Comparison of ENCODE assay signal across 24 cellular contexts in the genomic region with DNA sequence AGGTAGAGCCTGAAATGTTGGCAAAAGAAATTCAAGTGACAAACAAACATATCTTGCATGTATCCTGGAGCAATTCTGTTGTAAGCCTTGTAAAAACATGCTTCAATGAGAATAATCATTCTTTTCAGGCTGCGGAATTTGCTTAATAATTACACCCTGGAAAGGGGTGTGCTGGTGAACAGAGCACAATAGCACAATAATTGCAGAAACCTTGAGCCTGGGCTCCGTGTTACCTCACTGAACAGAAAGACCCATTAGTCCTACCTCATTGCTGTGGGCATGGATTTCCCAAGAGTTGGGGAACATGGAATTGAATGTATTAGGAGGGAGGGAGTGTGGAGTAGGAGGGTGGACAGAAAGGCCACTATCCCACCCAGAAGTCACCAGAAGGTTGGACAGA.
DNase-seq lines count a peak whose midpoint lies in the region; ATAC-seq and TF ChIP-seq lines count a peak whose summit lies in the region.
"Had no signal": no experiment of that assay in that cellular context is flagged by ENCODE, and none has a peak within 500 bp of the region (broad histone marks: within the 10 kb centered on the region; RNA-seq: fewer than 3 reads in every experiment).

No MANE protein-coding gene starts in this region.

- peaks cover 3% of the 10 kb centered on the region; the same call in 1 of the 3 replicates for H3K9me3 Mint-ChIP-seq in GM23338
- H3K9me3 Mint-ChIP-seq in activated CD4-positive, alpha-beta T cell treated with anti-CD3 and anti-CD28 coated beads for 36 hours (ENCODE audit: low read depth): no peaks in the 10 kb centered on the region
- H3K9me3 Mint-ChIP-seq: CD8-positive, alpha-beta T cell had no signal

- H3K4me2 ChIP-seq in GM23338 (no peak overlapping the region), OCI-LY1 (ENCODE audit: low read length) (no peak overlapping the region)
- H3K4me2 ChIP-seq: A549 had no signal

- no peaks in the 10 kb centered on the region for H3K79me2 ChIP-seq in GM23338 (replicated peaks; ENCODE audit: insufficient read depth)
- H3K79me2 ChIP-seq in OCI-LY1 (ENCODE audit: insufficient read depth, low read length): no peaks in the 10 kb centered on the region

- no peak for ATAC-seq in GM23338
- ATAC-seq in activated CD4-positive, alpha-beta T cell treated with anti-CD3 and anti-CD28 coated beads for 36 hours: no peak
- ATAC-seq: A549, GM12878, K562 had no signal

- intact Hi-C loops in esophagus muscularis mucosa (cut with DNase I): no loop called here
- intact Hi-C loops in activated CD4-positive, alpha-beta T cell treated with anti-CD3 and anti-CD28 coated beads for 36 hours (cut with DNase I, micrococcal nuclease): loop anchor here in 1 of 2 experiments (5.0 kb wide), 1 partner anchor 139 kb away; no protein-coding TSS in a partner anchor

- TF ChIP-seq EP300 in esophagus muscularis mucosa (IDR thresholded peaks at IDR 0.05): no peak

- H3K36me3 ChIP-seq in GM23338 (ENCODE audit: insufficient read depth): no peaks in the 10 kb centered on the region
- no peaks in the 10 kb centered on the region for H3K36me3 ChIP-seq in OCI-LY1 (ENCODE audit: insufficient read depth, low read length)
- H3K36me3 ChIP-seq in esophagus muscularis mucosa: no peaks in the 10 kb centered on the region

- H3K27me3 ChIP-seq in GM23338 (ENCODE audit: insufficient read depth) (no peaks in the 10 kb centered on the region), OCI-LY1 (ENCODE audit: insufficient read depth, low read length) (no peaks in the 10 kb centered on the region), esophagus muscularis mucosa (peaks cover 0 to 62% (median 0%) of the 10 kb centered on the region in 4 donors)

- POLR2A ChIA-PET in activated CD4-positive, alpha-beta T cell treated with anti-CD3 and anti-CD28 coated beads for 36 hours (lab: Charles Lee): no interaction called here

- no peaks in the 10 kb centered on the region for H3K9me2 ChIP-seq in GM23338 (ENCODE audit: insufficient read depth)
- no peaks in the 10 kb centered on the region for H3K9me2 ChIP-seq in OCI-LY1 (ENCODE audit: low read depth, low read length)

- peaks cover 4% of the 10 kb centered on the region for H3K27me3 Mint-ChIP-seq in GM23338 (ENCODE audit: insufficient read depth, low read depth, poor library complexity)
- H3K27me3 Mint-ChIP-seq in activated CD4-positive, alpha-beta T cell treated with anti-CD3 and anti-CD28 coated beads for 36 hours: peaks cover 49% of the 10 kb centered on the region

- no peak for TF ChIP-seq POLR2A in esophagus muscularis mucosa (IDR thresholded peaks at IDR 0.05; ENCODE audit: low read depth)

- CTCF ChIA-PET in activated CD4-positive, alpha-beta T cell treated with anti-CD3 and anti-CD28 coated beads for 36 hours (lab: Charles Lee): no interaction called here

- TF ChIP-seq CTCF in GM23338 (conservative IDR thresholded peaks at IDR 0.05; ENCODE audit: low read depth in 2 of 2): no peak
- TF ChIP-seq CTCF in OCI-LY1 (IDR thresholded peaks at IDR 0.05; ENCODE audit: low read length): no peak
- no peak for TF ChIP-seq CTCF in esophagus muscularis mucosa (IDR thresholded peaks at IDR 0.05)

- no peaks in the 10 kb centered on the region for H3K36me3 Mint-ChIP-seq in GM23338 (ENCODE audit: low read depth)
- no peaks in the 10 kb centered on the region for H3K36me3 Mint-ChIP-seq in activated CD4-positive, alpha-beta T cell treated with anti-CD3 and anti-CD28 coated beads for 36 hours (ENCODE audit: low read depth)
- H3K36me3 Mint-ChIP-seq: CD8-positive, alpha-beta T cell had no signal

- no peak overlapping the region for H3K4me3 Mint-ChIP-seq in GM23338
- H3K4me3 Mint-ChIP-seq in activated CD4-positive, alpha-beta T cell treated with anti-CD3 and anti-CD28 coated beads for 36 hours: no peak overlapping the region

- no peak overlapping the region for H3K27ac Mint-ChIP-seq in GM23338
- H3K27ac Mint-ChIP-seq in activated CD4-positive, alpha-beta T cell treated with anti-CD3 and anti-CD28 coated beads for 36 hours: no peak overlapping the region
- H3K27ac Mint-ChIP-seq: CD8-positive, alpha-beta T cell had no signal

- H2AFZ ChIP-seq in GM23338 (0 out of 2 replicates have a peak overlapping the region, but pooled peaks have one; percentile 28), OCI-LY1 (ENCODE audit: low read length) (no peak overlapping the region)

- H4K20me1 ChIP-seq in GM23338 (replicated peaks; ENCODE audit: insufficient read depth): no peaks in the 10 kb centered on the region
- no peaks in the 10 kb centered on the region for H4K20me1 ChIP-seq in OCI-LY1 (ENCODE audit: insufficient read depth, low read length)

- H3K9me3 ChIP-seq in OCI-LY1 (ENCODE audit: low read length) (no peaks in the 10 kb centered on the region), esophagus muscularis mucosa (no peaks in the 10 kb centered on the region)
- H3K9me3 ChIP-seq: A549, Caco-2 had no signal

- DNase-seq in GM23338 (ENCODE audit: low spot score): no peak
- DNase-seq in esophagus muscularis mucosa (ENCODE audit: extremely low spot score): peak; percentile 29
- DNase-seq in renal cortical epithelial cell (ENCODE audit: low read depth): peak; percentile 79
- DNase-seq in activated CD4-positive, alpha-beta T cell treated with anti-CD3 and anti-CD28 coated beads for 36 hours: no peak
- DNase-seq in putamen (ENCODE audit: low spot score): no peak
- DNase-seq in GM19238 (ENCODE audit: insufficient read length, low spot score): no peak
- DNase-seq: AML-193; C1 segment of cervical spinal cord; Caco-2; CD8-positive, alpha-beta T cell; GDM1; Kasumi-1; NCI-H1105 treated with DMSO at 0.1 percent for 48 hours; NCI-H1694; NCI-H2029 treated with DMSO at 0.1 percent for 48 hours; NCI-H446 treated with DMSO at 0.1 percent for 48 hours; NCI-H526; NCI-H82; Right ventricle myocardium superior; RPMI8226 had no signal

- H3K4me1 ChIP-seq in GM23338 (ENCODE audit: insufficient read depth) (no peaks in the 10 kb centered on the region; the same call in 1 of the 2 replicates), OCI-LY1 (ENCODE audit: insufficient read depth, low read length, severe bottlenecking) (peaks cover 75% of the 10 kb centered on the region), esophagus muscularis mucosa (no peaks in the 10 kb centered on the region)
- H3K4me1 ChIP-seq: A549, Caco-2 had no signal

- H3K4me3 ChIP-seq in GM23338: no peak overlapping the region
- no peak overlapping the region for H3K4me3 ChIP-seq in OCI-LY1 (ENCODE audit: low read depth, low read length, poor library complexity, severe bottlenecking)
- no peak overlapping the region for H3K4me3 ChIP-seq in esophagus muscularis mucosa
- H3K4me3 ChIP-seq: A549, GM12878, K562 had no signal

- H3K27ac ChIP-seq in GM23338 (ENCODE audit: low read depth): no peak overlapping the region
- H3K27ac ChIP-seq in OCI-LY1 (ENCODE audit: low read depth, low read length, poor library complexity, severe bottlenecking): peak overlapping the region; percentile 50
- H3K27ac ChIP-seq in esophagus muscularis mucosa (replicated peaks in 1 of 4): no peak overlapping the region
- H3K27ac ChIP-seq: A549 had no signal

- H3K4me1 Mint-ChIP-seq in GM23338: peaks cover 18% of the 10 kb centered on the region
- peaks cover 39% of the 10 kb centered on the region for H3K4me1 Mint-ChIP-seq in activated CD4-positive, alpha-beta T cell treated with anti-CD3 and anti-CD28 coated beads for 36 hours

- WGBS in esophagus muscularis mucosa: 92% methylated on average over 2 of the region's 2 CpGs

- H3F3A ChIP-seq in GM23338 (replicated peaks; ENCODE audit: low read depth) (no peaks in the 10 kb centered on the region), OCI-LY1 (ENCODE audit: insufficient read depth, low read length) (no peaks in the 10 kb centered on the region)

- H3K9ac ChIP-seq in OCI-LY1 (ENCODE audit: low read length): no peak overlapping the region

TF ChIP-seq in GM23338, 12 proteins besides CTCF, POLR2A, EP300 and RAD21 (continues in another document):
- TF ChIP-seq CREB1 (CRISPR knock-in tag; IDR thresholded peaks at IDR 0.05; ENCODE audit: low read depth): no peak
- TF ChIP-seq EZH2phosphoT487 (IDR thresholded peaks at IDR 0.05; ENCODE audit: unreplicated experiment): no peak
- no peak for TF ChIP-seq STAT1 (IDR thresholded peaks at IDR 0.05; ENCODE audit: unreplicated experiment)
- TF ChIP-seq POLR2AphosphoS5 (IDR thresholded peaks at IDR 0.05; ENCODE audit: low read depth): no peak
- TF ChIP-seq EZH2 (IDR thresholded peaks at IDR 0.05; ENCODE audit: low read depth, unreplicated experiment): no peak
- no peak for TF ChIP-seq JUNB (IDR thresholded peaks at IDR 0.05; ENCODE audit: unreplicated experiment)
- TF ChIP-seq ZNF331 (CRISPR knock-in tag; IDR thresholded peaks at IDR 0.05; ENCODE audit: low read depth): no peak

Comparison
In these comparisons a context has a peak if more than half of its experiments do, and no peak if none do; other contexts are left out.
1. DNase-seq: peak in esophagus muscularis mucosa (single experiment) and renal cortical epithelial cell (single experiment); none in GM23338 (single experiment), activated CD4-positive, alpha-beta T cell treated with anti-CD3 and anti-CD28 coated beads for 36 hours (single experiment), putamen (single experiment) and GM19238 (single experiment).